In genomic region chr4:2809610-2810180, GRCh38 we compare ENCODE assay signal across 13 cellular contexts. TPM values are rescaled to one million over a fixed set of nuclear protein-coding genes. Genes with fewer than 3 reads are reported as not detected.
DNase-seq lines count a peak whose midpoint lies in the region; ATAC-seq and TF ChIP-seq lines count a peak whose summit lies in the region.
"Had no signal": no experiment of that assay in that cellular context is flagged by ENCODE, and none has a peak within 500 bp of the region (broad histone marks: within the 10 kb centered on the region; RNA-seq: fewer than 3 reads in every experiment).

No MANE protein-coding gene starts in this region.

- TF ChIP-seq CTCF in HL-60 (IDR thresholded peaks at IDR 0.05; ENCODE audit: insufficient read depth, low read length): no peak

- H3K4me3 ChIP-seq in BLaER1 (peak overlapping the region; percentile 24; the same call in 1 of the 2 replicates), HL-60 (replicated peaks; ENCODE audit: insufficient read depth, low read length) (no peak overlapping the region), mucosa of stomach (ENCODE audit: low read length) (no peak overlapping the region)

- POLR2A ChIA-PET in activated naive CD8-positive, alpha-beta T cell treated with anti-CD3 and anti-CD28 coated beads, Interleukin-2, amount 10 ng/mL, durations not matched to agents 7 days and 5 days (lab: Charles Lee): interaction anchor here (1.1 kb wide), 1 partner anchor 28 kb away, joined by 3 read pairs; no protein-coding TSS in a partner anchor

- peaks cover 15% of the 10 kb centered on the region for H3K36me3 Mint-ChIP-seq in activated naive CD8-positive, alpha-beta T cell treated with anti-CD3 and anti-CD28 coated beads, Interleukin-2, amount 10 ng/mL, durations not matched to agents 7 days and 5 days

- H3K9me3 Mint-ChIP-seq in activated naive CD8-positive, alpha-beta T cell treated with anti-CD3 and anti-CD28 coated beads, Interleukin-2, amount 10 ng/mL, durations not matched to agents 7 days and 5 days: no peaks in the 10 kb centered on the region
- H3K9me3 Mint-ChIP-seq: T-helper 1 cell treated with Interleukin-12 subunit alpha and Interleukin-12 subunit beta and Interleukin-4 antibody, amounts not matched to agents 30 μg/mL and 1 μg/mL, for 36 hours had no signal

- DNase-seq in HL-60 (ENCODE audit: low read depth in 1 of 2, low spot score in 1 of 2) (no peak), HuH-7.5 (ENCODE audit: low spot score) (no peak), RKO (ENCODE audit: low spot score) (no peak)
- DNase-seq in activated naive CD8-positive, alpha-beta T cell treated with anti-CD3 and anti-CD28 coated beads, Interleukin-2, amount 10 ng/mL, durations not matched to agents 7 days and 5 days: no peak
- DNase-seq: activated CD4-positive, CD25-positive, alpha-beta regulatory T cell treated with anti-CD3 and anti-CD28 coated beads, Interleukin-2, amount 50 U/mL, for 72 hours; activated T-cell treated with anti-CD3 and anti-CD28 coated beads for 4 hours; central memory CD4-positive, alpha-beta T cell; kidney glomerular epithelial cell had no signal

- peaks cover 88% of the 10 kb centered on the region for H3K4me1 ChIP-seq in BLaER1
- peaks cover 81% of the 10 kb centered on the region for H3K4me1 ChIP-seq in mucosa of stomach (ENCODE audit: control insufficient read depth, insufficient read depth, low read length)

- H3K4me1 Mint-ChIP-seq in activated naive CD8-positive, alpha-beta T cell treated with anti-CD3 and anti-CD28 coated beads, Interleukin-2, amount 10 ng/mL, durations not matched to agents 7 days and 5 days: peaks cover 35% of the 10 kb centered on the region

- H4K20me1 ChIP-seq in BLaER1: peaks cover 17% of the 10 kb centered on the region

- H3K4me2 ChIP-seq in BLaER1: peak overlapping the region; percentile 98

- H3K9ac ChIP-seq in BLaER1: peak overlapping the region; percentile 87
- H3K9ac ChIP-seq in mucosa of stomach (ENCODE audit: low read length): peak overlapping the region; percentile 4

- peak overlapping the region; percentile 42 for H3K27ac Mint-ChIP-seq in activated naive CD8-positive, alpha-beta T cell treated with anti-CD3 and anti-CD28 coated beads, Interleukin-2, amount 10 ng/mL, durations not matched to agents 7 days and 5 days
- H3K27ac Mint-ChIP-seq: T-helper 1 cell treated with Interleukin-12 subunit alpha and Interleukin-12 subunit beta and Interleukin-4 antibody, amounts not matched to agents 30 μg/mL and 1 μg/mL, for 36 hours had no signal

- no peaks in the 10 kb centered on the region for H3K27me3 Mint-ChIP-seq in activated naive CD8-positive, alpha-beta T cell treated with anti-CD3 and anti-CD28 coated beads, Interleukin-2, amount 10 ng/mL, durations not matched to agents 7 days and 5 days

- no peak overlapping the region for H3K4me3 Mint-ChIP-seq in activated naive CD8-positive, alpha-beta T cell treated with anti-CD3 and anti-CD28 coated beads, Interleukin-2, amount 10 ng/mL, durations not matched to agents 7 days and 5 days
- H3K4me3 Mint-ChIP-seq: T-helper 1 cell treated with Interleukin-12 subunit alpha and Interleukin-12 subunit beta and Interleukin-4 antibody, amounts not matched to agents 30 μg/mL and 1 μg/mL, for 36 hours had no signal

- ATAC-seq in activated naive CD8-positive, alpha-beta T cell treated with anti-CD3 and anti-CD28 coated beads, Interleukin-2, amount 10 ng/mL, durations not matched to agents 7 days and 5 days (ENCODE audit: low read depth): no peak
- no peak for ATAC-seq in activated CD4-positive, CD25-positive, alpha-beta regulatory T cell treated with anti-CD3 and anti-CD28 coated beads, Interleukin-2, amount 50 U/mL, for 24 hours
- ATAC-seq in HG03520 (IDR thresholded peaks at IDR 0.05; ENCODE audit: unreplicated experiment): no peak

- H3K27me3 ChIP-seq in BLaER1 (no peaks in the 10 kb centered on the region), HL-60 (ENCODE audit: insufficient read depth, poor library complexity, severe bottlenecking) (no peaks in the 10 kb centered on the region), mucosa of stomach (ENCODE audit: control insufficient read depth, insufficient read depth, low read length) (no peaks in the 10 kb centered on the region)

- H3K9me3 ChIP-seq in BLaER1 (no peaks in the 10 kb centered on the region), mucosa of stomach (ENCODE audit: control insufficient read depth, low read length) (no peaks in the 10 kb centered on the region)

- H3K27ac ChIP-seq in BLaER1 (peak overlapping the region; percentile 99), HL-60 (replicated peaks) (peak overlapping the region; percentile 81)

- H3K36me3 ChIP-seq in BLaER1 (no peaks in the 10 kb centered on the region), mucosa of stomach (ENCODE audit: control insufficient read depth, insufficient read depth, low read length) (no peaks in the 10 kb centered on the region)

RNA-seq across cellular contexts. Expression of gene SH3BP2, which starts 16.8 kb away (rescaled TPM):
- 10 to 100 TPM; 82.6 to 83.7 TPM for total RNA-seq in activated naive CD8-positive, alpha-beta T cell treated with anti-CD3 and anti-CD28 coated beads, Interleukin-2, amount 10 ng/mL, durations not matched to agents 7 days and 5 days

RNA-seq across cellular contexts. Expression of gene ADD1, which starts 33.9 kb away (rescaled TPM):
- total RNA-seq in activated naive CD8-positive, alpha-beta T cell treated with anti-CD3 and anti-CD28 coated beads, Interleukin-2, amount 10 ng/mL, durations not matched to agents 7 days and 5 days: 100 to 1,000 TPM; 261 to 276 TPM

RNA-seq across cellular contexts. Expression of gene TNIP2, which starts 53.6 kb away (rescaled TPM):
- total RNA-seq in activated naive CD8-positive, alpha-beta T cell treated with anti-CD3 and anti-CD28 coated beads, Interleukin-2, amount 10 ng/mL, durations not matched to agents 7 days and 5 days: 10 to 100 TPM; 47.0 to 50.0 TPM
